ENCODE assay signal across 18 cellular contexts in genomic region chr10:26524161-26524831, GRCh38.
DNase-seq lines count a peak whose midpoint lies in the region; ATAC-seq and TF ChIP-seq lines count a peak whose summit lies in the region.
"Had no signal": no experiment of that assay in that cellular context is flagged by ENCODE, and none has a peak within 500 bp of the region (broad histone marks: within the 10 kb centered on the region; RNA-seq: fewer than 3 reads in every experiment).

No MANE protein-coding gene starts in this region.

- intact Hi-C loops in CD14-positive monocyte (cut with micrococcal nuclease) (no loop called here), Right ventricle myocardium inferior (cut with DNase I) (no loop called here)

- H3K9me3 ChIP-seq in CD8-positive, alpha-beta memory T cell (ENCODE audit: low read length): no peaks in the 10 kb centered on the region
- H3K9me3 ChIP-seq: pancreas had no signal

- H3K27ac ChIP-seq in CD8-positive, alpha-beta memory T cell (ENCODE audit: low read depth, low read length): no peak overlapping the region
- H3K27ac ChIP-seq: pancreas, SK-N-MC, tibial nerve had no signal

- CTCF ChIA-PET in CD8-positive, alpha-beta memory T cell (lab: Charles Lee): interaction anchor here (0.6 to 2.2 kb wide), 3 partner anchors 9 to 100 kb away, joined by 3 to 7 read pairs (median 4); no protein-coding TSS in a partner anchor

- H3K27me3 Mint-ChIP-seq in CD14-positive monocyte (ENCODE audit: low read depth in 3 of 3): no peaks in the 10 kb centered on the region
- no peaks in the 10 kb centered on the region for H3K27me3 Mint-ChIP-seq in CD8-positive, alpha-beta memory T cell
- no peaks in the 10 kb centered on the region for H3K27me3 Mint-ChIP-seq in activated naive CD8-positive, alpha-beta T cell
- no peaks in the 10 kb centered on the region for H3K27me3 Mint-ChIP-seq in mesothelial cell of epicardium (ENCODE audit: low read depth)
- H3K27me3 Mint-ChIP-seq: activated CD4-positive, alpha-beta memory T cell treated with anti-CD3 and anti-CD28 coated beads, Interleukin-2, amount 10 ng/mL, durations not matched to agents 7 days and 5 days; brain had no signal

- H3K4me3 ChIP-seq in CD8-positive, alpha-beta memory T cell (ENCODE audit: low read length): no peak overlapping the region
- H3K4me3 ChIP-seq: pancreas, SK-N-MC, tibial nerve had no signal

- no peaks in the 10 kb centered on the region for H3K27me3 ChIP-seq in CD8-positive, alpha-beta memory T cell (ENCODE audit: insufficient read depth, low read length, poor library complexity, severe bottlenecking)
- H3K27me3 ChIP-seq: pancreas, tibial nerve had no signal

- H3K36me3 ChIP-seq in CD8-positive, alpha-beta memory T cell (ENCODE audit: insufficient read depth, low read length): peaks cover 27% of the 10 kb centered on the region
- H3K36me3 ChIP-seq: pancreas had no signal

- H3K9me3 Mint-ChIP-seq in CD14-positive monocyte (peaks cover 0 to 1% (median 0%) of the 10 kb centered on the region in 7 donors), mesothelial cell of epicardium (peaks cover 13% of the 10 kb centered on the region)
- peaks cover 0 to 4% (median 0%) of the 10 kb centered on the region in 5 donors for H3K9me3 Mint-ChIP-seq in CD8-positive, alpha-beta memory T cell
- H3K9me3 Mint-ChIP-seq in activated naive CD8-positive, alpha-beta T cell (ENCODE audit: low read depth): no peaks in the 10 kb centered on the region
- H3K9me3 Mint-ChIP-seq: activated CD4-positive, alpha-beta memory T cell treated with anti-CD3 and anti-CD28 coated beads, Interleukin-2, amount 10 ng/mL, durations not matched to agents 7 days and 5 days; HFFc6 had no signal

- POLR2A ChIA-PET in CD8-positive, alpha-beta memory T cell (lab: Charles Lee): interaction anchor here (0.6 kb wide), 1 partner anchor 24 kb away, joined by 3 read pairs; no protein-coding TSS in a partner anchor

- no peak for DNase-seq in CD14-positive monocyte (ENCODE audit: low spot score)
- no peak for DNase-seq in CD8-positive, alpha-beta memory T cell
- no peak for DNase-seq in mesothelial cell of epicardium (ENCODE audit: low spot score in 2 of 2, unreplicated experiment in 2 of 2)
- DNase-seq in HPDE6-E6E7 (ENCODE audit: extremely low spot score): no peak
- DNase-seq in Right ventricle myocardium inferior (ENCODE audit: missing footprints): no peak
- DNase-seq: activated CD4-positive, alpha-beta memory T cell treated with anti-CD3 and anti-CD28 coated beads, Interleukin-2, amount 10 ng/mL, durations not matched to agents 7 days and 5 days; activated effector memory CD4-positive, alpha-beta T cell treated with Interleukin-2 at 50 U/mL for 16 hours; C1 segment of cervical spinal cord; HFFc6; NCI-H187 treated with DMSO at 0.1 percent for 48 hours; pancreas; stimulated activated CD4-positive, alpha-beta T cell treated with anti-CD3 and anti-CD28 coated beads, Interleukin-4, amount 100 ng/mL, for 1 hour; stimulated activated CD8-positive, alpha-beta memory T cell treated with anti-CD3 and anti-CD28 coated beads, Interleukin-4, amount 100 ng/mL, for 48 hours had no signal

- ATAC-seq in HG02970 (IDR thresholded peaks at IDR 0.05; ENCODE audit: low FRiP score, unreplicated experiment) (no peak), Right ventricle myocardium inferior (no peak)
- ATAC-seq: pancreas had no signal

- no peaks in the 10 kb centered on the region for H3K4me1 ChIP-seq in CD8-positive, alpha-beta memory T cell (ENCODE audit: insufficient read depth, low read length)
- H3K4me1 ChIP-seq: pancreas, tibial nerve had no signal

- H3K4me3 Mint-ChIP-seq in CD14-positive monocyte: no peak overlapping the region
- H3K4me3 Mint-ChIP-seq in CD8-positive, alpha-beta memory T cell: no peak overlapping the region
- no peak overlapping the region for H3K4me3 Mint-ChIP-seq in activated naive CD8-positive, alpha-beta T cell
- no peak overlapping the region for H3K4me3 Mint-ChIP-seq in mesothelial cell of epicardium
- H3K4me3 Mint-ChIP-seq: activated CD4-positive, alpha-beta memory T cell treated with anti-CD3 and anti-CD28 coated beads, Interleukin-2, amount 10 ng/mL, durations not matched to agents 7 days and 5 days; brain; HFFc6 had no signal

- H3K4me1 Mint-ChIP-seq in CD14-positive monocyte (peaks cover 47% of the 10 kb centered on the region), mesothelial cell of epicardium (peaks cover 17% of the 10 kb centered on the region)
- peaks cover 35 to 49% (median 43%) of the 10 kb centered on the region in 3 donors for H3K4me1 Mint-ChIP-seq in CD8-positive, alpha-beta memory T cell
- peaks cover 41% of the 10 kb centered on the region for H3K4me1 Mint-ChIP-seq in activated naive CD8-positive, alpha-beta T cell (ENCODE audit: low read depth)
- H3K4me1 Mint-ChIP-seq: activated CD4-positive, alpha-beta memory T cell treated with anti-CD3 and anti-CD28 coated beads, Interleukin-2, amount 10 ng/mL, durations not matched to agents 7 days and 5 days; brain had no signal

- peak overlapping the region in 6 of 7 donors; percentile 0 to 79 (median 26) for H3K27ac Mint-ChIP-seq in CD14-positive monocyte
- H3K27ac Mint-ChIP-seq in CD8-positive, alpha-beta memory T cell: peak overlapping the region in 6 of 8 donors; percentile 25 to 76 (median 62)
- H3K27ac Mint-ChIP-seq in activated naive CD8-positive, alpha-beta T cell: peak overlapping the region; percentile 68
- peak overlapping the region; percentile 96 for H3K27ac Mint-ChIP-seq in mesothelial cell of epicardium
- H3K27ac Mint-ChIP-seq: activated CD4-positive, alpha-beta memory T cell treated with anti-CD3 and anti-CD28 coated beads, Interleukin-2, amount 10 ng/mL, durations not matched to agents 7 days and 5 days; brain; HFFc6 had no signal

- TF ChIP-seq CTCF in CD14-positive monocyte (IDR thresholded peaks at IDR 0.05) (no peak), mesothelial cell of epicardium (IDR thresholded peaks at IDR 0.05; ENCODE audit: unreplicated experiment) (no peak)

- H3K36me3 Mint-ChIP-seq in CD14-positive monocyte: peaks cover 67 to 87% of the 10 kb centered on the region in 2 donors
- peaks cover 24 to 86% (median 29%) of the 10 kb centered on the region in 3 donors for H3K36me3 Mint-ChIP-seq in CD8-positive, alpha-beta memory T cell
- H3K36me3 Mint-ChIP-seq in activated naive CD8-positive, alpha-beta T cell: peaks cover 35% of the 10 kb centered on the region
- H3K36me3 Mint-ChIP-seq in mesothelial cell of epicardium: no peaks in the 10 kb centered on the region
- H3K36me3 Mint-ChIP-seq: brain had no signal

Comparison
In these comparisons a context has a peak if more than half of its experiments do, and no peak if none do; other contexts are left out.
1. H3K27ac Mint-ChIP-seq: peak in every context shown above with its lines; median percentile 96 in mesothelial cell of epicardium; 68 in activated naive CD8-positive, alpha-beta T cell; 62 in CD8-positive, alpha-beta memory T cell; 26 in CD14-positive monocyte.